Comparison of ENCODE assay signal across 21 cellular contexts in genomic region chr6:116922853-116923548, GRCh38. TPM values are rescaled to one million over a fixed set of nuclear protein-coding genes. Genes with fewer than 3 reads are reported as not detected.
A peak's percentile ranks its signal among the peaks of the same experiment; 100 is the strongest.
DNase-seq lines count a peak whose midpoint lies in the region; ATAC-seq and TF ChIP-seq lines count a peak whose summit lies in the region.
"Had no signal": no experiment of that assay in that cellular context is flagged by ENCODE, and none has a peak within 500 bp of the region (broad histone marks: within the 10 kb centered on the region; RNA-seq: fewer than 3 reads in every experiment).

No MANE protein-coding gene starts in this region.

- H3K9me3 ChIP-seq in liver (ENCODE audit: control insufficient read depth in 4 of 4, low read length in 3 of 4), result no peaks in the 10 kb centered on the region
- no peaks in the 10 kb centered on the region for H3K9me3 ChIP-seq in right lobe of liver
- no peaks in the 10 kb centered on the region for H3K9me3 ChIP-seq in endocrine pancreas (ENCODE audit: control insufficient read depth, low read length)
- H3K9me3 ChIP-seq in thoracic aorta, result no peaks in the 10 kb centered on the region
- H3K9me3 ChIP-seq: A549, HAP-1 had no signal

- no peak overlapping the region for H3K9ac ChIP-seq in liver (ENCODE audit: low read depth in 1 of 2, low read length in 2 of 2)
- no peak overlapping the region for H3K9ac ChIP-seq in endocrine pancreas (ENCODE audit: control insufficient read depth, insufficient read depth, low read length)

- no peak for TF ChIP-seq CTCF in liver (IDR thresholded peaks at IDR 0.05; ENCODE audit: low read depth, low read length, missing input control)
- TF ChIP-seq CTCF in right lobe of liver (IDR thresholded peaks at IDR 0.05), result no peak
- TF ChIP-seq CTCF in thoracic aorta (IDR thresholded peaks at IDR 0.05), result no peak

- TF ChIP-seq RAD21 in liver (IDR thresholded peaks at IDR 0.05), result no peak

- 80% methylated on average over 4 of the region's 4 CpGs for WGBS in liver
- WGBS in right lobe of liver (ENCODE audit: insufficient coverage, low coverage, low lambda C conversion rate, missing lambda C conversion rate), result 64% methylated on average over 4 of the region's 4 CpGs

- H3K4me3 ChIP-seq in liver (ENCODE audit: low read depth in 1 of 3, low read length in 3 of 3), result no peak overlapping the region
- no peak overlapping the region for H3K4me3 ChIP-seq in right lobe of liver
- peak overlapping the region; percentile 32 for H3K4me3 ChIP-seq in endocrine pancreas (ENCODE audit: control insufficient read depth, insufficient read depth, low read length)
- no peak overlapping the region for H3K4me3 ChIP-seq in thoracic aorta
- H3K4me3 ChIP-seq: A549, HAP-1 had no signal

- no peak for TF ChIP-seq POLR2A in right lobe of liver (IDR thresholded peaks at IDR 0.05)

- peaks cover 2 to 8% (median 4%) of the 10 kb centered on the region in 4 donors for H3K4me1 ChIP-seq in liver (ENCODE audit: control insufficient read depth in 4 of 4, insufficient read depth in 4 of 4, low read length in 3 of 4)
- H3K4me1 ChIP-seq in right lobe of liver, result peaks cover 0 to 16% (median 3%) of the 10 kb centered on the region in 4 donors
- peaks cover 32% of the 10 kb centered on the region for H3K4me1 ChIP-seq in endocrine pancreas (ENCODE audit: control insufficient read depth, insufficient read depth, low read length)
- peaks cover 0 to 7% of the 10 kb centered on the region in 2 donors for H3K4me1 ChIP-seq in thoracic aorta (ENCODE audit: control insufficient read depth in 1 of 2, low read depth in 2 of 2)
- H3K4me1 ChIP-seq: A549, HAP-1 had no signal

- intact Hi-C loops in right lobe of liver (cut with DNase I), result no loop called here

- H3K27me3 ChIP-seq in liver (ENCODE audit: control insufficient read depth in 4 of 4, insufficient read depth in 4 of 4, low read length in 3 of 4) (no peaks in the 10 kb centered on the region), right lobe of liver (no peaks in the 10 kb centered on the region), endocrine pancreas (ENCODE audit: control insufficient read depth, insufficient read depth, low read length) (no peaks in the 10 kb centered on the region), thoracic aorta (replicated peaks; ENCODE audit: insufficient read depth) (no peaks in the 10 kb centered on the region)

- H3K27ac ChIP-seq in liver (ENCODE audit: low read depth in 1 of 2, low read length in 2 of 2) (no peak overlapping the region), right lobe of liver (no peak overlapping the region), thoracic aorta (no peak overlapping the region)
- H3K27ac ChIP-seq: A549 had no signal

- H3K36me3 ChIP-seq in liver (ENCODE audit: control insufficient read depth in 4 of 4, insufficient read depth in 3 of 4, low read depth in 1 of 4, low read length in 3 of 4) (no peaks in the 10 kb centered on the region), right lobe of liver (no peaks in the 10 kb centered on the region), endocrine pancreas (ENCODE audit: control insufficient read depth, insufficient read depth, low read length) (peaks cover 7% of the 10 kb centered on the region), thoracic aorta (no peaks in the 10 kb centered on the region)
- H3K36me3 ChIP-seq: HAP-1 had no signal

- DNase-seq in right lobe of liver, result no peak
- peak; percentile 9 for DNase-seq in NCI-H69 (lab: John Stamatoyannopoulos, UW)
- DNase-seq in thoracic aorta (ENCODE audit: low spot score), result no peak
- no peak for DNase-seq in epidermal melanocyte (ENCODE audit: insufficient read length, low spot score)
- DNase-seq in NCI-H774 (lab: John Stamatoyannopoulos, UW), result no peak
- no peak for DNase-seq in activated naive CD4-positive, alpha-beta T cell (lab: John Stamatoyannopoulos, UW)
- DNase-seq: CD8-positive, alpha-beta T cell; COR-L47; DMS153; DMS79 treated with DMSO at 0.1 percent for 48 hours; EL; GDM1; HFFc6 had no signal

- ATAC-seq in right lobe of liver, result no peak
- peak; percentile 28 for ATAC-seq in thoracic aorta (ENCODE audit: insufficient number of reproducible peaks, low FRiP score, low read depth)
- ATAC-seq: A549; CD8-positive, alpha-beta T cell; HepG2 had no signal

TF ChIP-seq in liver, 16 proteins besides CTCF, POLR2A, EP300 and RAD21:
- no peak for TF ChIP-seq REST (IDR thresholded peaks at IDR 0.05)
- peak; percentile 14 for TF ChIP-seq ZBTB33 (IDR thresholded peaks at IDR 0.05)
TF ChIP-seq in liver: peak in this region for 1.

RNA-seq across cellular contexts. Expression of gene RFX6, which starts 46.0 kb away (rescaled TPM):
- total RNA-seq in liver, result not detected
- polyA plus RNA-seq in liver, result not detected
- total RNA-seq in right lobe of liver, result not detected
- total RNA-seq in thoracic aorta, result not detected
- total RNA-seq: CD8-positive, alpha-beta T cell; H1; HepG2; HFFc6 had no signal
- polyA plus RNA-seq: A549, BJ, CD14-positive monocyte, H1 had no signal
